In the genomic region with DNA sequence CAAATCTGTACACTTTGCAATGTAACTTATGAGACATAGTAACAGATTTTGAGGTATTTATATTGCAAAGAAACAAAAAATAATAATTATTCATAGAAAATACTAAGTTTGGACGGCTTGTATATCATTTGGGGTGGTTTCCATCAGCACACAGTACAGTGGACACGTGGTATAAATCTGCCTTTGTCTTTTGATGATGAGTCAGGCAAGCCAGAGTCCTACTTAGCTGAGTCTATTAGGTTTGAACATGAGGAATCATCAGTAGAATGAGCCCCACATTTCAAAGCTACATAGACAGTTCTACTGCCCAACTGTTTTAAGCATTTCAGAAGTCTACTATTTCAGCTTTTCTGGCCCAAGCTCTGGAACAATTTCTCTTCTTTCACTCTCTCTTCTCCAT, we compare ENCODE assay signal across 20 cellular contexts.
"Had no signal": no experiment of that assay in that cellular context is flagged by ENCODE, and none has a peak within 500 bp of the region (broad histone marks: within the 10 kb centered on the region; RNA-seq: fewer than 3 reads in every experiment).

No MANE protein-coding gene starts in this region.

- H3K9me3 ChIP-seq: left ventricle myocardium inferior, mucosa of descending colon, testis, upper lobe of left lung had no signal

- FAIRE-seq: kidney had no signal

- H3K27me3 ChIP-seq: testis, upper lobe of left lung had no signal

- H3K27ac ChIP-seq: epithelial cell of prostate, left ventricle myocardium inferior, testis, upper lobe of left lung had no signal

- H3K4me1 ChIP-seq: left ventricle myocardium inferior, testis, upper lobe of left lung had no signal

- H3K4me3 ChIP-seq: left ventricle myocardium inferior, mucosa of descending colon, smooth muscle cell, testis, upper lobe of left lung had no signal

- ATAC-seq: activated T-helper 17 cell treated with anti-CD3 and anti-CD28 coated beads, Interleukin-2, amount 50 U/mL, for 72 hours; mucosa of descending colon; naive thymus-derived CD8-positive, alpha-beta T cell; right cardiac atrium; stimulated activated naive CD8-positive, alpha-beta T cell treated with anti-CD3 and anti-CD28 coated beads, Interleukin-15, Interleukin-2, amounts not matched to agents 100 U/mL and 50 U/mL, for 24 hours had no signal

- H3K36me3 ChIP-seq: left ventricle myocardium inferior, upper lobe of left lung had no signal

- H3K4me2 ChIP-seq: smooth muscle cell had no signal

- DNase-seq: activated CD4-positive, alpha-beta T cell treated with anti-CD3 and anti-CD28 coated beads, Interleukin-2, amount 50 U/mL, for 4 hours; activated CD4-positive, CD25-positive, alpha-beta regulatory T cell treated with anti-CD3 and anti-CD28 coated beads, Interleukin-2, amount 50 U/mL, for 72 hours; activated naive CD4-positive, alpha-beta T cell treated with Interleukin-2 at 50 U/mL for 16 hours; cerebellar nuclear complex; effector memory CD4-positive, alpha-beta T cell; hippocampal formation; kidney; left ventricle myocardium inferior; mucosa of descending colon; naive thymus-derived CD8-positive, alpha-beta T cell; posterior cingulate gyrus; right cardiac atrium; stimulated activated naive CD8-positive, alpha-beta T cell treated with anti-CD3 and anti-CD28 coated beads, Interleukin-15, Interleukin-2, amounts not matched to agents 100 U/mL and 50 U/mL, for 24 hours; T-helper 1 cell; T1000; testis; upper lobe of left lung had no signal
